Comparison of ENCODE assay signal across 8 cellular contexts in genomic region chr9:35079041-35079425, GRCh38. TPM values are rescaled to one million over a fixed set of nuclear protein-coding genes. Genes with fewer than 3 reads are reported as not detected.
DNase-seq lines count a peak whose midpoint lies in the region; ATAC-seq and TF ChIP-seq lines count a peak whose summit lies in the region.

No MANE protein-coding gene starts in this region.

- H3K36me3 ChIP-seq in Peyer's patch = no peaks in the 10 kb centered on the region

- peaks cover 4 to 19% (median 8%) of the 10 kb centered on the region in 4 donors for H3K4me1 ChIP-seq in Peyer's patch

- no peaks in the 10 kb centered on the region for H3K27me3 ChIP-seq in Peyer's patch

- ATAC-seq in GM21576 (IDR thresholded peaks at IDR 0.05; ENCODE audit: unreplicated experiment) (no peak), HG02623 (IDR thresholded peaks at IDR 0.05; ENCODE audit: unreplicated experiment) (no peak)

- peak; percentile 66 for DNase-seq in NCI-H748 (lab: John Stamatoyannopoulos, UW; ENCODE audit: unreplicated experiment)
- DNase-seq in NCI-H748 treated with DMSO at 0.1 percent for 48 hours (lab: John Stamatoyannopoulos, UW) = no peak
- no peak for DNase-seq in Peyer's patch
- DNase-seq in epithelial cell of proximal tubule (ENCODE audit: low read depth) = no peak
- no peak for DNase-seq in retinal pigment epithelial cell (ENCODE audit: low read depth)
- no peak for DNase-seq in GM20000 (ENCODE audit: low spot score)

- H3K27ac ChIP-seq in Peyer's patch = peak overlapping the region; percentile 46 to 89 (median 72)

- H3K9me3 ChIP-seq in Peyer's patch = no peaks in the 10 kb centered on the region

- no peak for TF ChIP-seq CTCF in Peyer's patch (IDR thresholded peaks at IDR 0.05)
- TF ChIP-seq CTCF in epithelial cell of proximal tubule (conservative IDR thresholded peaks at IDR 0.05; ENCODE audit: low read depth, low read length) = no peak
- no peak for TF ChIP-seq CTCF in retinal pigment epithelial cell (conservative IDR thresholded peaks at IDR 0.05; ENCODE audit: low read depth, low read length)
- TF ChIP-seq CTCF in GM20000 (IDR thresholded peaks at IDR 0.05; ENCODE audit: extremely low read depth, missing control alignments) = no peak

- peak overlapping the region; percentile 75 to 99 (median 78) for H3K4me3 ChIP-seq in Peyer's patch
- peak overlapping the region; percentile 81 for H3K4me3 ChIP-seq in epithelial cell of proximal tubule (ENCODE audit: low read depth, low read length)
- H3K4me3 ChIP-seq in retinal pigment epithelial cell (ENCODE audit: low read length) = peak overlapping the region; percentile 81

- TF ChIP-seq POLR2A in Peyer's patch (IDR thresholded peaks at IDR 0.05) = no peak

RNA-seq across cellular contexts. Expression of gene FANCG, which starts 0.7 kb away (rescaled TPM):
- total RNA-seq in Peyer's patch (10 to 100 TPM; 14.4 to 40.4 (median 22.2) TPM), epithelial cell of proximal tubule (47.3 and 60.3 TPM in 2 replicates)

RNA-seq across cellular contexts. Expression of gene VCP, which starts 6.6 kb away (rescaled TPM):
- total RNA-seq in Peyer's patch (100 to 1,000 TPM; 124 to 244 (median 150) TPM), epithelial cell of proximal tubule (244 and 371 TPM in 2 replicates)

RNA-seq across cellular contexts. Expression of gene PIGO, which starts 17.4 kb away (rescaled TPM):
- total RNA-seq in Peyer's patch (10 to 100 TPM; 14.9 to 30.5 (median 27.0) TPM), epithelial cell of proximal tubule (18.6 and 27.8 TPM in 2 replicates)

RNA-seq across cellular contexts. Expression of gene STOML2, which starts 23.9 kb away (rescaled TPM):
- total RNA-seq in Peyer's patch (100 to 1,000 TPM in 1 of 4 donors, 10 to 100 TPM in 3; 54.1 to 104 (median 88.7) TPM), epithelial cell of proximal tubule (201 and 268 TPM in 2 replicates)

RNA-seq across cellular contexts. Expression of gene ATOSB, which starts 36.6 kb away (rescaled TPM):
- total RNA-seq in Peyer's patch (10 to 100 TPM in 3 of 4 donors, 1 to 10 TPM in 1; 4.1 to 31.5 (median 22.6) TPM), epithelial cell of proximal tubule (14.0 and 27.7 TPM in 2 replicates)
